Comparison of ENCODE assay signal across 10 cellular contexts in the genomic region with DNA sequence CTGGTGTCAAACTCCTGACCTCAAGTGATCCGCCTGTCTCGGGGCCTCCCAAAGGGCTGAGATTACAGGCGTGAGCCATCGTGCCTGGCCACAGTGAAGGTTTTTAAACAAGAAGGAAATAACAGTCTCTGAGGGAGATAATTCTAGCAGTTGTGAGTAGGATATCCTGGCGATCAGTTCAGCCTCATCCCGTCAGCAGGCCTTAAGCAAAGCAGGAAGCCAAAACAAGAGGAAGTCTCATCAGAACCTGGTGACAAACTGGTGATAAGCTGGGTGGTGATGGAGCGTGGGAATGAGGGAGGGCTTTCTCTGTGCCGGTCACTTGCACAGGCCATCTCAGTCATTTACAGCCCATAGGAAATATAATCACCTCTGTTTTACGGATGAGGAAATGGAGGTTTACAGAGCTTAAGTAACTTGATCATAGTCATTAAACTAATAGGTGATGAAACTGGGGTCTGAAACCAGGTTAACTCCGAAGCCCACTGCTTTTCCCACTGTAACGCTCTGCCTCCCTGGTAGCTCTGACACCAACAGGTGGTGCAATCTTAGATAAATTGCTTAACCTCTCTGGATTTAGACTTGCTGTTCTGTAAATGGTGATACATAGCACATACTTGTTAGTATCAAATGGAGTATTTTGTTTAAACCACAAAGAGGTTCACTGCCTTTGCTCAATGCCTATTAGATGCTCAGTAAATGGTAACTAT.
DNase-seq lines count a peak whose midpoint lies in the region; TF ChIP-seq lines count a peak whose summit lies in the region.
"Had no signal": no experiment of that assay in that cellular context is flagged by ENCODE, and none has a peak within 500 bp of the region (broad histone marks: within the 10 kb centered on the region; RNA-seq: fewer than 3 reads in every experiment).

No MANE protein-coding gene starts in this region.

- H3K4me1 ChIP-seq in stomach smooth muscle (ENCODE audit: control insufficient read depth, insufficient read depth, low read length) = peaks cover 47% of the 10 kb centered on the region

- H3K27ac ChIP-seq in stomach smooth muscle (ENCODE audit: low read length) = peak overlapping the region; percentile 18
- H3K27ac ChIP-seq: GM23248 had no signal

- no peaks in the 10 kb centered on the region for H3K27me3 ChIP-seq in stomach smooth muscle (ENCODE audit: control insufficient read depth in 1 of 2, insufficient read depth in 2 of 2, low read length in 2 of 2)

- DNase-seq in OCI-M1 (lab: John Stamatoyannopoulos, UW) = peak; percentile 85
- peak; percentile 60 to 83 for DNase-seq in cardiac fibroblast (ENCODE audit: low read depth in 2 of 2)
- peak; percentile 82 for DNase-seq in left kidney (ENCODE audit: low read depth, low spot score)
- DNase-seq in NCI-H1694 treated with DMSO at 0.1 percent for 48 hours (lab: John Stamatoyannopoulos, UW) = no peak
- no peak for DNase-seq in activated T-cell treated with anti-CD3 and anti-CD28 coated beads, Interleukin-2, amount 50 U/mL, for 48 hours
- DNase-seq in dedifferentiated amniotic fluid mesenchymal stem cell (ENCODE audit: extremely low spot score) = no peak
- DNase-seq: GM23248, NCI-H524 treated with DMSO at 0.1 percent for 48 hours had no signal

- no peak for TF ChIP-seq CTCF in cardiac fibroblast (IDR thresholded peaks at IDR 0.05; ENCODE audit: low read depth, low read length)

- H3K9me3 ChIP-seq in stomach smooth muscle (ENCODE audit: control insufficient read depth in 2 of 2, low read length in 2 of 2) = no peaks in the 10 kb centered on the region

- no peak overlapping the region for H3K9ac ChIP-seq in stomach smooth muscle (ENCODE audit: low read length in 2 of 2)
- H3K9ac ChIP-seq: GM23248 had no signal

- H3K36me3 ChIP-seq in stomach smooth muscle (ENCODE audit: control insufficient read depth in 2 of 2, insufficient read depth in 2 of 2, low read length in 2 of 2) = peaks cover 7 to 10% of the 10 kb centered on the region in 2 donors

- H3K4me3 ChIP-seq in cardiac fibroblast (replicated peaks in 1 of 2; ENCODE audit: low read depth in 2 of 2, low read length in 2 of 2) (no peak overlapping the region), stomach smooth muscle (ENCODE audit: low read length in 2 of 2) (no peak overlapping the region)
- H3K4me3 ChIP-seq: GM23248, skin epidermis had no signal

Comparison
In these comparisons a context has a peak if more than half of its experiments do, and no peak if none do; other contexts are left out.
1. DNase-seq: peak in OCI-M1 (single experiment), cardiac fibroblast (2 of 2) and left kidney (single experiment); none in NCI-H1694 treated with DMSO at 0.1 percent for 48 hours (single experiment), activated T-cell treated with anti-CD3 and anti-CD28 coated beads, Interleukin-2, amount 50 U/mL, for 48 hours (0 of 2) and dedifferentiated amniotic fluid mesenchymal stem cell (single experiment).